Comparison of ENCODE assay signal across 10 cellular contexts in genomic region chr20:3800256-3800877, GRCh38. TPM values are rescaled to one million over a fixed set of nuclear protein-coding genes. Genes with fewer than 3 reads are reported as not detected.
DNase-seq lines count a peak whose midpoint lies in the region; ATAC-seq and TF ChIP-seq lines count a peak whose summit lies in the region.
"Had no signal": no experiment of that assay in that cellular context is flagged by ENCODE, and none has a peak within 500 bp of the region (broad histone marks: within the 10 kb centered on the region; RNA-seq: fewer than 3 reads in every experiment).

No MANE protein-coding gene starts in this region.

- H3K36me3 ChIP-seq in mesendoderm (ENCODE audit: control insufficient read depth, insufficient read depth, low read length) (peaks cover 8% of the 10 kb centered on the region), brain microvascular endothelial cell (replicated peaks) (peaks cover 19% of the 10 kb centered on the region)

- H2BK15ac ChIP-seq in mesendoderm (replicated peaks; ENCODE audit: low read depth) = no peak overlapping the region

- H3K27me3 ChIP-seq in right cardiac atrium (ENCODE audit: control insufficient read depth, insufficient read depth) (no peaks in the 10 kb centered on the region), mesendoderm (ENCODE audit: insufficient read depth, low read length, poor library complexity) (no peaks in the 10 kb centered on the region), brain microvascular endothelial cell (replicated peaks) (no peaks in the 10 kb centered on the region)

- peaks cover 36% of the 10 kb centered on the region for H3K36me3 Mint-ChIP-seq in activated naive CD8-positive, alpha-beta T cell treated with anti-CD3 and anti-CD28 coated beads, Interleukin-2, amount 50 U/mL, for 24 hours (ENCODE audit: low read depth)

- no peak for TF ChIP-seq CTCF in brain microvascular endothelial cell (IDR thresholded peaks at IDR 0.05; ENCODE audit: low read depth, low read length, missing control alignments)

- no peak overlapping the region for H2BK120ac ChIP-seq in mesendoderm (ENCODE audit: low read depth, low read length)

- in situ Hi-C loops in brain microvascular endothelial cell (cut with HindIII; ENCODE audit: low pct_ligation_motif_present, low sequenced_read_pairs) = no loop called here

- no peak overlapping the region for H3K4me2 ChIP-seq in mesendoderm (ENCODE audit: low read length)

- no peak overlapping the region for H4K8ac ChIP-seq in mesendoderm (ENCODE audit: low read depth, low read length)

- H3K4me1 ChIP-seq in right cardiac atrium (ENCODE audit: control insufficient read depth, insufficient read depth, low read length) = no peaks in the 10 kb centered on the region
- H3K4me1 ChIP-seq in mesendoderm (ENCODE audit: control insufficient read depth, low read depth, low read length) = peaks cover 13% of the 10 kb centered on the region

- WGBS in right cardiac atrium = 90% methylated on average over 18 of the region's 18 CpGs
- no CpG with 5 or more reads among the region's 18 CpGs for WGBS in mesendoderm (ENCODE audit: extremely low coverage, insufficient coverage, low lambda C conversion rate)

- no peak overlapping the region for H3K4me3 ChIP-seq in right cardiac atrium (ENCODE audit: low read length)
- H3K4me3 ChIP-seq in mesendoderm (ENCODE audit: low read length) = no peak overlapping the region
- H3K4me3 ChIP-seq in brain microvascular endothelial cell (ENCODE audit: low read depth, low read length) = no peak overlapping the region

- H3K79me1 ChIP-seq in mesendoderm (ENCODE audit: low read length) = peaks cover 1% of the 10 kb centered on the region

- peaks cover 66% of the 10 kb centered on the region for H3K4me1 Mint-ChIP-seq in activated naive CD8-positive, alpha-beta T cell treated with anti-CD3 and anti-CD28 coated beads, Interleukin-2, amount 50 U/mL, for 24 hours

- H3K4me3 Mint-ChIP-seq in activated naive CD8-positive, alpha-beta T cell treated with anti-CD3 and anti-CD28 coated beads, Interleukin-2, amount 50 U/mL, for 24 hours = no peak overlapping the region
- H3K4me3 Mint-ChIP-seq: CD14-positive monocyte had no signal

- intact Hi-C loops in right cardiac atrium (cut with DNase I) (no loop called here), cardiac septum (cut with DNase I) (no loop called here)

- peak overlapping the region; percentile 45 for H3K23ac ChIP-seq in mesendoderm (ENCODE audit: low read length)

- H3K18ac ChIP-seq in mesendoderm (ENCODE audit: low read length) = no peak overlapping the region

- H2BK5ac ChIP-seq in mesendoderm (ENCODE audit: low read length) = no peak overlapping the region

- ATAC-seq in right cardiac atrium = no peak
- no peak for ATAC-seq in activated naive CD8-positive, alpha-beta T cell treated with anti-CD3 and anti-CD28 coated beads, Interleukin-2, amount 50 U/mL, for 24 hours
- no peak for ATAC-seq in HG03439 (IDR thresholded peaks at IDR 0.05; ENCODE audit: unreplicated experiment)

- H3K79me2 ChIP-seq in mesendoderm (ENCODE audit: control insufficient read depth, insufficient read depth, low read length) = no peaks in the 10 kb centered on the region

- no peak overlapping the region for H2AK5ac ChIP-seq in mesendoderm (ENCODE audit: low read length)

- H3K27ac Mint-ChIP-seq in activated naive CD8-positive, alpha-beta T cell treated with anti-CD3 and anti-CD28 coated beads, Interleukin-2, amount 50 U/mL, for 24 hours = peak overlapping the region; percentile 56

- H3K4ac ChIP-seq in mesendoderm (ENCODE audit: low read depth, low read length) = no peak overlapping the region

- DNase-seq in right cardiac atrium = peak in 2 of 3 donors; percentile 21 to 49
- no peak for DNase-seq in cardiac septum (ENCODE audit: low spot score)
- no peak for DNase-seq in activated naive CD8-positive, alpha-beta T cell treated with anti-CD3 and anti-CD28 coated beads, Interleukin-2, amount 50 U/mL, for 24 hours
- peak; percentile 81 for DNase-seq in mesendoderm
- no peak for DNase-seq in brain microvascular endothelial cell
- DNase-seq in Ammon's horn (ENCODE audit: low spot score) = no peak
- DNase-seq in globus pallidus (ENCODE audit: low spot score) = no peak
- DNase-seq: NCI-H1694 had no signal

- no peak overlapping the region for H4K5ac ChIP-seq in mesendoderm (ENCODE audit: low read length)

- no peaks in the 10 kb centered on the region for H3K27me3 Mint-ChIP-seq in activated naive CD8-positive, alpha-beta T cell treated with anti-CD3 and anti-CD28 coated beads, Interleukin-2, amount 50 U/mL, for 24 hours

- no peak overlapping the region for H3K27ac ChIP-seq in right cardiac atrium (ENCODE audit: low read length)
- peak overlapping the region; percentile 18 for H3K27ac ChIP-seq in mesendoderm (ENCODE audit: low read depth, low read length)
- no peak overlapping the region for H3K27ac ChIP-seq in brain microvascular endothelial cell

- no peaks in the 10 kb centered on the region for H3K9me3 Mint-ChIP-seq in activated naive CD8-positive, alpha-beta T cell treated with anti-CD3 and anti-CD28 coated beads, Interleukin-2, amount 50 U/mL, for 24 hours
- H3K9me3 Mint-ChIP-seq: CD14-positive monocyte had no signal

- H3K56ac ChIP-seq in mesendoderm (ENCODE audit: low read length) = peak overlapping the region; percentile 42

- H3K9me3 ChIP-seq in right cardiac atrium (ENCODE audit: control insufficient read depth, low read length) = no peaks in the 10 kb centered on the region

- peak overlapping the region; percentile 32 for H3K9ac ChIP-seq in mesendoderm (ENCODE audit: low read length)

RNA-seq across cellular contexts. Expression of gene CDC25B, which starts 4.3 kb away (rescaled TPM):
- total RNA-seq in right cardiac atrium (10 to 100 TPM in 3 of 4 donors, 1 to 10 TPM in 1; 10.0 to 12.2 (median 11.4) TPM), cardiac septum (9.4 TPM)
- 7.9 TPM for polyA plus RNA-seq in right cardiac atrium
- 7.9 TPM for polyA plus RNA-seq in mesendoderm (2013, experiment 1 of 2)
- polyA plus RNA-seq in mesendoderm (2013, experiment 2 of 2) = 8.4 TPM

RNA-seq across cellular contexts. Expression of gene CENPB, which starts 13.8 kb away (rescaled TPM):
- total RNA-seq in right cardiac atrium (10 to 100 TPM; 63.9 to 92.7 (median 72.1) TPM), cardiac septum (79.8 TPM)
- 67.4 TPM for polyA plus RNA-seq in right cardiac atrium
- 22.3 TPM for polyA plus RNA-seq in mesendoderm (2013, experiment 1 of 2)
- 21.5 TPM for polyA plus RNA-seq in mesendoderm (2013, experiment 2 of 2)

RNA-seq across cellular contexts. Expression of gene SPEF1, which starts 19.1 kb away (rescaled TPM):
- total RNA-seq in right cardiac atrium (under 1 TPM in 1 of 4 donors, not detected in 3; 0.50 TPM), cardiac septum (not detected)
- 0.07 TPM for polyA plus RNA-seq in right cardiac atrium
- polyA plus RNA-seq in mesendoderm (2013, experiment 1 of 2) = 0.10 TPM
- polyA plus RNA-seq in mesendoderm (2013, experiment 2 of 2) = 0.21 TPM
- polyA plus RNA-seq: CD14-positive monocyte had no signal

RNA-seq across cellular contexts. Expression of gene AP5S1, which starts 20.0 kb away (rescaled TPM):
- total RNA-seq in right cardiac atrium (10 to 100 TPM; 12.3 to 17.2 (median 13.5) TPM), cardiac septum (12.5 TPM)
- 12.5 TPM for polyA plus RNA-seq in right cardiac atrium
- 3.3 TPM for polyA plus RNA-seq in mesendoderm (2013, experiment 1 of 2)
- polyA plus RNA-seq in mesendoderm (2013, experiment 2 of 2) = 3.2 TPM

RNA-seq across cellular contexts. Expression of gene ADISSP, which starts 32.8 kb away (rescaled TPM):
- total RNA-seq in right cardiac atrium (10 to 100 TPM; 11.7 to 13.7 (median 12.1) TPM), cardiac septum (9.9 TPM)
- polyA plus RNA-seq in right cardiac atrium = 12.6 TPM
- 73.8 TPM for polyA plus RNA-seq in mesendoderm (2013, experiment 1 of 2)
- polyA plus RNA-seq in mesendoderm (2013, experiment 2 of 2) = 74.7 TPM

Comparison
In these comparisons a context has a peak if more than half of its experiments do, and no peak if none do; other contexts are left out.
1. DNase-seq: peak in right cardiac atrium (2 of 3) and mesendoderm (single experiment); none in cardiac septum (single experiment), activated naive CD8-positive, alpha-beta T cell treated with anti-CD3 and anti-CD28 coated beads, Interleukin-2, amount 50 U/mL, for 24 hours (single experiment), brain microvascular endothelial cell (single experiment), Ammon's horn (single experiment) and globus pallidus (single experiment).